Comparison of ENCODE assay signal across 21 cellular contexts in genomic region chr12:99804715-99805114, GRCh38.
"Had no signal": no experiment of that assay in that cellular context is flagged by ENCODE, and none has a peak within 500 bp of the region (broad histone marks: within the 10 kb centered on the region; RNA-seq: fewer than 3 reads in every experiment).

No MANE protein-coding gene starts in this region.

- H3K36me3 ChIP-seq: colonic mucosa, prostate gland, right lobe of liver, suprapubic skin, thyroid gland had no signal

- H3K36me3 Mint-ChIP-seq: naive thymus-derived CD4-positive, alpha-beta T cell; stimulated activated effector memory CD8-positive, alpha-beta T cell treated with anti-CD3 and anti-CD28 coated beads, Interleukin-12 subunit alpha, Interleukin-12 subunit beta, amount 100 ng/mL, for 72 hours; type B pancreatic cell had no signal

- H3K4me1 Mint-ChIP-seq: naive thymus-derived CD4-positive, alpha-beta T cell; nephron progenitor cell; stimulated activated effector memory CD8-positive, alpha-beta T cell treated with anti-CD3 and anti-CD28 coated beads, Interleukin-12 subunit alpha, Interleukin-12 subunit beta, amount 100 ng/mL, for 72 hours had no signal

- H3K9me3 Mint-ChIP-seq: endodermal cell, nephron progenitor cell, type B pancreatic cell had no signal

- H3K27ac ChIP-seq: colonic mucosa, esophagus muscularis mucosa, hepatocyte, parathyroid adenoma, prostate gland, right lobe of liver, suprapubic skin, thyroid gland had no signal

- H3K79me2 ChIP-seq: hepatocyte, parathyroid adenoma had no signal

- H3K27me3 Mint-ChIP-seq: naive thymus-derived CD4-positive, alpha-beta T cell; type B pancreatic cell had no signal

- H3K4me2 ChIP-seq: hepatocyte had no signal

- DNase-seq: colonic mucosa; effector CD4-positive, alpha-beta T cell; endodermal cell; foreskin fibroblast; head of caudate nucleus; kidney; naive thymus-derived CD4-positive, alpha-beta T cell; nephron progenitor cell; retina; right lobe of liver; stimulated activated CD4-positive, alpha-beta T cell treated with anti-CD3 and anti-CD28 coated beads, Interleukin-4, amount 100 ng/mL, for 1 hour; stimulated activated CD8-positive, alpha-beta memory T cell treated with anti-CD3 and anti-CD28 coated beads, Interleukin-4, amount 100 ng/mL, for 48 hours; stimulated activated naive CD8-positive, alpha-beta T cell treated with anti-CD3 and anti-CD28 coated beads, Interleukin-15, Interleukin-2, amounts not matched to agents 100 U/mL and 50 U/mL, for 24 hours; thyroid gland had no signal

- H3K4me3 ChIP-seq: colonic mucosa, esophagus muscularis mucosa, hepatocyte, prostate gland, right lobe of liver, suprapubic skin, thyroid gland had no signal

- ATAC-seq: naive thymus-derived CD4-positive, alpha-beta T cell; right lobe of liver; stimulated activated effector memory CD8-positive, alpha-beta T cell treated with anti-CD3 and anti-CD28 coated beads, Interleukin-12 subunit alpha, Interleukin-12 subunit beta, amount 100 ng/mL, for 72 hours; stimulated activated naive CD8-positive, alpha-beta T cell treated with anti-CD3 and anti-CD28 coated beads, Interleukin-15, Interleukin-2, amounts not matched to agents 100 U/mL and 50 U/mL, for 24 hours had no signal

- H2AFZ ChIP-seq: hepatocyte, parathyroid adenoma had no signal

- H3K4me3 Mint-ChIP-seq: endodermal cell; naive thymus-derived CD4-positive, alpha-beta T cell; nephron progenitor cell; stimulated activated effector memory CD8-positive, alpha-beta T cell treated with anti-CD3 and anti-CD28 coated beads, Interleukin-12 subunit alpha, Interleukin-12 subunit beta, amount 100 ng/mL, for 72 hours; type B pancreatic cell had no signal

- H3K4me1 ChIP-seq: colonic mucosa, esophagus muscularis mucosa, parathyroid adenoma, prostate gland, suprapubic skin, thyroid gland had no signal

- H3K27me3 ChIP-seq: colonic mucosa, esophagus muscularis mucosa, hepatocyte, right lobe of liver, suprapubic skin, thyroid gland had no signal

- H3K27ac Mint-ChIP-seq: endodermal cell; naive thymus-derived CD4-positive, alpha-beta T cell; nephron progenitor cell; stimulated activated effector memory CD8-positive, alpha-beta T cell treated with anti-CD3 and anti-CD28 coated beads, Interleukin-12 subunit alpha, Interleukin-12 subunit beta, amount 100 ng/mL, for 72 hours; type B pancreatic cell had no signal
